ENCODE assay signal across 1 cellular context in genomic region chr22:44030051-44030701, GRCh38.
TF ChIP-seq lines count a peak whose summit lies in the region.

No MANE protein-coding gene starts in this region.

TF ChIP-seq in K562, 482 proteins besides CTCF, POLR2A, EP300 and RAD21:
- TF ChIP-seq U2AF2 (optimal IDR thresholded peaks at IDR 0.05; ENCODE audit: low read depth, low read length) (no peak), ZBTB40 (IDR thresholded peaks at IDR 0.05) (no peak), ZBTB40 (CRISPR knock-in tag; IDR thresholded peaks at IDR 0.05) (no peak), GATA2 (CRISPR knock-in tag; IDR thresholded peaks at IDR 0.05) (no peak), CREB1 (IDR thresholded peaks at IDR 0.05) (no peak), CREB1 (CRISPR knock-in tag; IDR thresholded peaks at IDR 0.05) (no peak), RBFOX2 (IDR thresholded peaks at IDR 0.05; ENCODE audit: low read depth, low read length) (0 out of 2 replicates have a peak, but pooled peaks have one; percentile 21), NBN (IDR thresholded peaks at IDR 0.05; ENCODE audit: low read depth) (no peak), BRD9 (IDR thresholded peaks at IDR 0.05; ENCODE audit: low read depth, partially characterized antibody) (no peak)
- TF ChIP-seq, protein P1, sequence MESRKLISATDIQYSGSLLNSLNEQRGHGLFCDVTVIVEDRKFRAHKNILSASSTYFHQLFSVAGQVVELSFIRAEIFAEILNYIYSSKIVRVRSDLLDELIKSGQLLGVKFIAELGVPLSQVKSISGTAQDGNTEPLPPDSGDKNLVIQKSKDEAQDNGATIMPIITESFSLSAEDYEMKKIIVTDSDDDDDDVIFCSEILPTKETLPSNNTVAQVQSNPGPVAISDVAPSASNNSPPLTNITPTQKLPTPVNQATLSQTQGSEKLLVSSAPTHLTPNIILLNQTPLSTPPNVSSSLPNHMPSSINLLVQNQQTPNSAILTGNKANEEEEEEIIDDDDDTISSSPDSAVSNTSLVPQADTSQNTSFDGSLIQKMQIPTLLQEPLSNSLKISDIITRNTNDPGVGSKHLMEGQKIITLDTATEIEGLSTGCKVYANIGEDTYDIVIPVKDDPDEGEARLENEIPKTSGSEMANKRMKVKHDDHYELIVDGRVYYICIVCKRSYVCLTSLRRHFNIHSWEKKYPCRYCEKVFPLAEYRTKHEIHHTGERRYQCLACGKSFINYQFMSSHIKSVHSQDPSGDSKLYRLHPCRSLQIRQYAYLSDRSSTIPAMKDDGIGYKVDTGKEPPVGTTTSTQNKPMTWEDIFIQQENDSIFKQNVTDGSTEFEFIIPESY (CRISPR knock-in tag; IDR thresholded peaks at IDR 0.05) = no peak
